1 cellular context compared by ENCODE assay signal in the genomic region with DNA sequence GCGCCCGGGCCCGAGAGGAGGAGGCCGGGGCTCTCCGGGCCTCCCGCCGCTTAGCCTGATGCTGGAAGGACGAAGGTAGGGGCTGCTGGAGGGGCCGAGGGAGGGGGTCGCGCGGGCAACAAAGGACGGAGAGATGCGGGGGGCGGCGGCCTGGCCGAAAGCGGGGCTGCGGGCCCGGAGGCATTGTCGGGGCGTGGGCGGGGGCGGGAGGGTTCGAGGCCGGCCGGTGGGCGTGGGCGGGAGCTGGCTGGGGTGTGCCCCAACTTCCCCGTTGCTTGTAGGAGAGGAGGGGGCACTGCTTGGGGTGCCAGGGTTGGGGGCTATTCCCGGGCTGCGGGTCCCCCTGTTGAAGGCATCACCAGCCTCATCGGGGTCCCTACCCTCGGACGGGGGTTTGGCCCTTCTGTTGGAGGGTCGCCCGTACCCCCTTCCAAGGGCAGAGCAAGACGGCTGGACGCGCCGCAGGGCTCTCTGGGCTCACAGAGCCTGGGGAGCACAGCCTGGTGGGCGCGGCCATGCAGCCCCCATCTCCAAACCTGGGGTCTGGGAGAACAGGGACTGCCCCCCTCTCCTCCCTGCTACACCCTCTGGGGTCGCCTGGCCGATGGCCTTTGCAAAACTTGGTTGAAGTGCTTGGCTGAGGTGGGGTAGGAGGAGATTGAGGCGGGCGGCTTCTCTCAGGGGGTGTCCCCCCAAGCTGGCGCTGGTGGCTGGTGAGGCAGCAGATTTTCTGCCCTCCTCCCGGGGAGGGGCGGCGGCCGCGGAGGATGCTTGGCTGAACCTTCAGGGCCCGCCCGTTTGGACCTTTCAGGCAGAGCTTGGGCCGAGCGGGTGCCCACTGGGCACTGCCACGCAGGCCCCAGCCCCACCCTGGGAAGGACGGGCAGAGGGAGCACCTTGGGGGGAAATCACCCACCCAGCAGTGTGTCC.
TF ChIP-seq lines count a peak whose summit lies in the region.

No MANE protein-coding gene starts in this region.

TF ChIP-seq in neural cell, 6 proteins besides CTCF, POLR2A, EP300 and RAD21 (continued from another document):
- TF ChIP-seq, protein P1, sequence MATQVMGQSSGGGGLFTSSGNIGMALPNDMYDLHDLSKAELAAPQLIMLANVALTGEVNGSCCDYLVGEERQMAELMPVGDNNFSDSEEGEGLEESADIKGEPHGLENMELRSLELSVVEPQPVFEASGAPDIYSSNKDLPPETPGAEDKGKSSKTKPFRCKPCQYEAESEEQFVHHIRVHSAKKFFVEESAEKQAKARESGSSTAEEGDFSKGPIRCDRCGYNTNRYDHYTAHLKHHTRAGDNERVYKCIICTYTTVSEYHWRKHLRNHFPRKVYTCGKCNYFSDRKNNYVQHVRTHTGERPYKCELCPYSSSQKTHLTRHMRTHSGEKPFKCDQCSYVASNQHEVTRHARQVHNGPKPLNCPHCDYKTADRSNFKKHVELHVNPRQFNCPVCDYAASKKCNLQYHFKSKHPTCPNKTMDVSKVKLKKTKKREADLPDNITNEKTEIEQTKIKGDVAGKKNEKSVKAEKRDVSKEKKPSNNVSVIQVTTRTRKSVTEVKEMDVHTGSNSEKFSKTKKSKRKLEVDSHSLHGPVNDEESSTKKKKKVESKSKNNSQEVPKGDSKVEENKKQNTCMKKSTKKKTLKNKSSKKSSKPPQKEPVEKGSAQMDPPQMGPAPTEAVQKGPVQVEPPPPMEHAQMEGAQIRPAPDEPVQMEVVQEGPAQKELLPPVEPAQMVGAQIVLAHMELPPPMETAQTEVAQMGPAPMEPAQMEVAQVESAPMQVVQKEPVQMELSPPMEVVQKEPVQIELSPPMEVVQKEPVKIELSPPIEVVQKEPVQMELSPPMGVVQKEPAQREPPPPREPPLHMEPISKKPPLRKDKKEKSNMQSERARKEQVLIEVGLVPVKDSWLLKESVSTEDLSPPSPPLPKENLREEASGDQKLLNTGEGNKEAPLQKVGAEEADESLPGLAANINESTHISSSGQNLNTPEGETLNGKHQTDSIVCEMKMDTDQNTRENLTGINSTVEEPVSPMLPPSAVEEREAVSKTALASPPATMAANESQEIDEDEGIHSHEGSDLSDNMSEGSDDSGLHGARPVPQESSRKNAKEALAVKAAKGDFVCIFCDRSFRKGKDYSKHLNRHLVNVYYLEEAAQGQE (IDR thresholded peaks at IDR 0.05; ENCODE audit: borderline replicate concordance) = no peak
TF ChIP-seq in neural cell: peak in this region for 0.
